ENCODE assay signal across 7 cellular contexts in genomic region chr6:46376562-46376969, GRCh38.
DNase-seq lines count a peak whose midpoint lies in the region; ATAC-seq and TF ChIP-seq lines count a peak whose summit lies in the region.

No MANE protein-coding gene starts in this region.

- no peaks in the 10 kb centered on the region for H3K4me1 ChIP-seq in BE2C

- H3K9me3 Mint-ChIP-seq in activated CD4-positive, alpha-beta T cell treated with anti-CD3 and anti-CD28 coated beads, Interleukin-2, amount 10 ng/mL, durations not matched to agents 24 days and 14 days: peaks cover 4% of the 10 kb centered on the region

- no peak overlapping the region for H3K4me3 ChIP-seq in BE2C (ENCODE audit: low read depth, low read length)

- TF ChIP-seq CTCF in BE2C (IDR thresholded peaks at IDR 0.05; ENCODE audit: low read depth, low read length): no peak

- no peaks in the 10 kb centered on the region for H3K36me3 ChIP-seq in BE2C

- no peak overlapping the region for H3K27ac Mint-ChIP-seq in activated CD4-positive, alpha-beta T cell treated with anti-CD3 and anti-CD28 coated beads, Interleukin-2, amount 10 ng/mL, durations not matched to agents 24 days and 14 days

- peaks cover 19% of the 10 kb centered on the region for H3K27me3 Mint-ChIP-seq in activated CD4-positive, alpha-beta T cell treated with anti-CD3 and anti-CD28 coated beads, Interleukin-2, amount 10 ng/mL, durations not matched to agents 24 days and 14 days

- ATAC-seq in GM19043 (IDR thresholded peaks at IDR 0.05; ENCODE audit: low read depth, unreplicated experiment): peak; percentile 86
- ATAC-seq in HG02852 (IDR thresholded peaks at IDR 0.05; ENCODE audit: unreplicated experiment): peak; percentile 88

- no peaks in the 10 kb centered on the region for H3K27me3 ChIP-seq in BE2C

- no peaks in the 10 kb centered on the region for H3K36me3 Mint-ChIP-seq in activated CD4-positive, alpha-beta T cell treated with anti-CD3 and anti-CD28 coated beads, Interleukin-2, amount 10 ng/mL, durations not matched to agents 24 days and 14 days (ENCODE audit: low read depth)

- peaks cover 5% of the 10 kb centered on the region for H3K4me1 Mint-ChIP-seq in activated CD4-positive, alpha-beta T cell treated with anti-CD3 and anti-CD28 coated beads, Interleukin-2, amount 10 ng/mL, durations not matched to agents 24 days and 14 days

- intact Hi-C loops in activated CD4-positive, alpha-beta T cell treated with anti-CD3 and anti-CD28 coated beads, Interleukin-2, amount 10 ng/mL, durations not matched to agents 24 days and 14 days (cut with micrococcal nuclease): no loop called here

- H3K4me3 Mint-ChIP-seq in activated CD4-positive, alpha-beta T cell treated with anti-CD3 and anti-CD28 coated beads, Interleukin-2, amount 10 ng/mL, durations not matched to agents 24 days and 14 days: no peak overlapping the region

- H3K9me3 ChIP-seq in BE2C: no peaks in the 10 kb centered on the region

- DNase-seq in NOMO-1 (lab: John Stamatoyannopoulos, UW; ENCODE audit: unreplicated experiment in 2 of 2): peak; percentile 86 to 92
- peak; percentile 38 for DNase-seq in pons (ENCODE audit: low spot score)
- DNase-seq in activated CD4-positive, alpha-beta T cell treated with anti-CD3 and anti-CD28 coated beads, Interleukin-2, amount 10 ng/mL, durations not matched to agents 24 days and 14 days: no peak
- no peak for DNase-seq in HUDEP-2 (lab: John Stamatoyannopoulos, UW; ENCODE audit: unreplicated experiment in 76 of 76)
- DNase-seq in BE2C: no peak

Comparison
In these comparisons a context has a peak if more than half of its experiments do, and no peak if none do; other contexts are left out.
1. DNase-seq: peak in NOMO-1 (2 of 2) and pons (single experiment); none in activated CD4-positive, alpha-beta T cell treated with anti-CD3 and anti-CD28 coated beads, Interleukin-2, amount 10 ng/mL, durations not matched to agents 24 days and 14 days (single experiment), HUDEP-2 (0 of 76) and BE2C (single experiment).